Comparison of ENCODE assay signal across 1 cellular context in genomic region chr12:106302401-106303201, GRCh38.
TF ChIP-seq lines count a peak whose summit lies in the region.

TSS of gene TCP11L2 (plus strand) at chr12:106302733. CDS start at chr12:106311076, 8,343 bp downstream.

TF ChIP-seq in HepG2, 621 proteins besides CTCF, POLR2A, EP300 and RAD21 (continued from another document):
- 0 out of 2 replicates have a peak, but pooled peaks have one; percentile 52 for TF ChIP-seq ZNF704 (CRISPR knock-in tag; IDR thresholded peaks at IDR 0.05; ENCODE audit: borderline replicate concordance)
- TF ChIP-seq ZNF501 (CRISPR knock-in tag; IDR thresholded peaks at IDR 0.05): peak; percentile 79
- no peak for TF ChIP-seq ZNF329 (CRISPR knock-in tag; IDR thresholded peaks at IDR 0.05; ENCODE audit: low read depth)
- TF ChIP-seq ZNF251 (CRISPR knock-in tag; IDR thresholded peaks at IDR 0.05): no peak
- no peak for TF ChIP-seq TCF7 (IDR thresholded peaks at IDR 0.05; ENCODE audit: low read depth)
- no peak for TF ChIP-seq TGIF2 (CRISPR knock-in tag; IDR thresholded peaks at IDR 0.05)
- TF ChIP-seq RFXAP (CRISPR knock-in tag; IDR thresholded peaks at IDR 0.05; ENCODE audit: borderline replicate concordance): no peak
- TF ChIP-seq TMF1 (CRISPR knock-in tag; IDR thresholded peaks at IDR 0.05; ENCODE audit: low read depth): no peak
- no peak for TF ChIP-seq ATF3 (CRISPR knock-in tag; IDR thresholded peaks at IDR 0.05)
- TF ChIP-seq ZBTB3 (CRISPR knock-in tag; IDR thresholded peaks at IDR 0.05; ENCODE audit: borderline replicate concordance, low read depth): no peak
- no peak for TF ChIP-seq ARNT (IDR thresholded peaks at IDR 0.05)
- TF ChIP-seq MYC (CRISPR knock-in tag; IDR thresholded peaks at IDR 0.05; ENCODE audit: borderline replicate concordance): no peak
- no peak for TF ChIP-seq ISX (CRISPR knock-in tag; conservative IDR thresholded peaks at IDR 0.05)
- no peak for TF ChIP-seq ZNF747 (CRISPR knock-in tag; IDR thresholded peaks at IDR 0.05; ENCODE audit: borderline replicate concordance)
- TF ChIP-seq NR0B2 (CRISPR knock-in tag; IDR thresholded peaks at IDR 0.05): no peak
- no peak for TF ChIP-seq ZNF432 (CRISPR knock-in tag; IDR thresholded peaks at IDR 0.05; ENCODE audit: borderline replicate concordance)
- TF ChIP-seq ZNF224 (CRISPR knock-in tag; IDR thresholded peaks at IDR 0.05): no peak
- no peak for TF ChIP-seq THRA (CRISPR knock-in tag; IDR thresholded peaks at IDR 0.05; ENCODE audit: borderline replicate concordance)
- TF ChIP-seq ZNF460 (CRISPR knock-in tag; IDR thresholded peaks at IDR 0.05; ENCODE audit: borderline replicate concordance): no peak
- no peak for TF ChIP-seq NR1H2 (CRISPR knock-in tag; IDR thresholded peaks at IDR 0.05; ENCODE audit: borderline replicate concordance, low read depth)
- no peak; the same call in 1 of the 2 replicates for TF ChIP-seq ZNF574 (CRISPR knock-in tag; IDR thresholded peaks at IDR 0.05)
- TF ChIP-seq ATF4 (CRISPR knock-in tag; IDR thresholded peaks at IDR 0.05): 0 out of 4 replicates have a peak, but pooled peaks of 1 of the 2 experiments have one; percentile 36
- TF ChIP-seq HOXA3 (CRISPR knock-in tag; IDR thresholded peaks at IDR 0.05): no peak
- no peak for TF ChIP-seq MTA3 (CRISPR knock-in tag; IDR thresholded peaks at IDR 0.05)
- TF ChIP-seq REPIN1 (CRISPR knock-in tag; IDR thresholded peaks at IDR 0.05; ENCODE audit: borderline replicate concordance, low read depth): no peak
- TF ChIP-seq ZNF354B (CRISPR knock-in tag; IDR thresholded peaks at IDR 0.05): no peak; the same call in 1 of the 2 replicates
